In genomic region chr4:124804584-124804983, GRCh38 we compare ENCODE assay signal across 12 cellular contexts.
DNase-seq lines count a peak whose midpoint lies in the region; ATAC-seq and TF ChIP-seq lines count a peak whose summit lies in the region.
"Had no signal": no experiment of that assay in that cellular context is flagged by ENCODE, and none has a peak within 500 bp of the region (broad histone marks: within the 10 kb centered on the region; RNA-seq: fewer than 3 reads in every experiment).

No MANE protein-coding gene starts in this region.

- no peaks in the 10 kb centered on the region for H3K36me3 Mint-ChIP-seq in endodermal cell (ENCODE audit: low read depth)
- H3K36me3 Mint-ChIP-seq: mesothelial cell of epicardium had no signal

- H3K36me3 ChIP-seq in endodermal cell (ENCODE audit: control insufficient read depth, insufficient read depth, low read length) = no peaks in the 10 kb centered on the region
- H3K36me3 ChIP-seq in OCI-LY7 (ENCODE audit: insufficient read depth, low read length) = no peaks in the 10 kb centered on the region
- H3K36me3 ChIP-seq: BE2C had no signal

- H3K9me3 ChIP-seq in endodermal cell (ENCODE audit: control insufficient read depth, low read length) = peaks cover 5% of the 10 kb centered on the region
- no peaks in the 10 kb centered on the region for H3K9me3 ChIP-seq in OCI-LY7 (ENCODE audit: low read length)
- H3K9me3 ChIP-seq: BE2C had no signal

- BruUV-seq in OCI-LY7 (replicated peaks; lab: Mats Ljungman, UMichigan) = no TSS peak

- no peak overlapping the region for H3K4me3 ChIP-seq in endodermal cell (ENCODE audit: low read length)
- H3K4me3 ChIP-seq in OCI-LY7 (ENCODE audit: low read depth, low read length, poor library complexity, severe bottlenecking) = no peak overlapping the region

- no peak overlapping the region for H2AFZ ChIP-seq in OCI-LY7 (ENCODE audit: low read length)

- no peak for DNase-seq in epithelial cell of prostate (ENCODE audit: low read depth, low spot score)
- DNase-seq in endodermal cell = no peak
- DNase-seq in OCI-LY7 (ENCODE audit: low spot score) = no peak
- DNase-seq in GF-D8 (lab: John Stamatoyannopoulos, UW) = no peak
- no peak for DNase-seq in GM10248 (ENCODE audit: extremely low spot score)
- DNase-seq: activated T-cell treated with anti-CD3 and anti-CD28 coated beads, Interleukin-2, amount 50 U/mL, for 1 hour; BE2C; NCI-H1092 had no signal

- POLR2A ChIA-PET in OCI-LY7 (lab: Charles Lee) (no interaction called here), GM10248 (lab: Yijun Ruan, JAX) (no interaction called here)

- no peak overlapping the region for H3K27ac Mint-ChIP-seq in endodermal cell
- H3K27ac Mint-ChIP-seq: mesothelial cell of epicardium had no signal

- no peaks in the 10 kb centered on the region for H3K4me1 Mint-ChIP-seq in endodermal cell

- H3K27me3 Mint-ChIP-seq in endodermal cell (ENCODE audit: insufficient read depth) = no peaks in the 10 kb centered on the region

- H3K27me3 ChIP-seq in endodermal cell (ENCODE audit: control insufficient read depth, insufficient read depth, low read length, poor library complexity, severe bottlenecking) = no peaks in the 10 kb centered on the region
- H3K27me3 ChIP-seq: BE2C had no signal

- H3K79me2 ChIP-seq in OCI-LY7 (ENCODE audit: insufficient read depth, low read depth, low read length) = no peaks in the 10 kb centered on the region

- TF ChIP-seq CTCF in endodermal cell (conservative IDR thresholded peaks at IDR 0.05) = no peak
- TF ChIP-seq CTCF in OCI-LY7 (conservative IDR thresholded peaks at IDR 0.05; ENCODE audit: low read length) = no peak
- TF ChIP-seq CTCF in GM10248 (IDR thresholded peaks at IDR 0.05; ENCODE audit: control extremely low read depth, extremely low read depth, low read depth, missing control alignments) = no peak

- H3K4me1 ChIP-seq in endodermal cell (ENCODE audit: control insufficient read depth, insufficient read depth, low read length) (no peaks in the 10 kb centered on the region), OCI-LY7 (ENCODE audit: insufficient read depth, low read length, poor library complexity, severe bottlenecking) (no peaks in the 10 kb centered on the region)
- H3K4me1 ChIP-seq: BE2C had no signal

- no peak overlapping the region for H3K9ac ChIP-seq in endodermal cell (ENCODE audit: extremely low read depth, low read length, poor library complexity, severe bottlenecking)

- H3K27ac ChIP-seq in epithelial cell of prostate (peak overlapping the region; percentile 50), endodermal cell (ENCODE audit: low read depth, low read length) (no peak overlapping the region), OCI-LY7 (ENCODE audit: low read depth, low read length, poor library complexity, severe bottlenecking) (no peak overlapping the region)

- no peaks in the 10 kb centered on the region for H3K9me3 Mint-ChIP-seq in endodermal cell

- H3K9me2 ChIP-seq in OCI-LY7 (ENCODE audit: insufficient read depth, low read length) = no peaks in the 10 kb centered on the region

- H4K20me1 ChIP-seq in OCI-LY7 (ENCODE audit: insufficient read depth, low read length) = no peaks in the 10 kb centered on the region

- H3K4me2 ChIP-seq in OCI-LY7 (ENCODE audit: low read length) = no peak overlapping the region

- ATAC-seq in GM18508 (IDR thresholded peaks at IDR 0.05; ENCODE audit: insufficient read depth, unreplicated experiment) (peak; percentile 88), GM21447 (IDR thresholded peaks at IDR 0.05; ENCODE audit: unreplicated experiment) (peak; percentile 87), HG03175 (IDR thresholded peaks at IDR 0.05; ENCODE audit: unreplicated experiment) (peak; percentile 89)

- CTCF ChIA-PET in OCI-LY7 (lab: Charles Lee; ENCODE audit: unreplicated experiment) (no interaction called here), GM10248 (lab: Yijun Ruan, JAX) (interaction anchor here (1.2 to 2.2 kb wide), 2 partner anchors 10 to 13 kb away, joined by 3 to 12 read pairs; no protein-coding TSS in a partner anchor)

- intact Hi-C loops in OCI-LY7 (cut with micrococcal nuclease; ENCODE audit: unreplicated experiment) = no loop called here

- H3K4me3 Mint-ChIP-seq in endodermal cell = no peak overlapping the region
- H3K4me3 Mint-ChIP-seq: mesothelial cell of epicardium had no signal
